ENCODE assay signal across 21 cellular contexts in genomic region chr6:53694800-53695394, GRCh38. TPM values are rescaled to one million over a fixed set of nuclear protein-coding genes. Genes with fewer than 3 reads are reported as not detected.
DNase-seq lines count a peak whose midpoint lies in the region; ATAC-seq, FAIRE-seq and TF ChIP-seq lines count a peak whose summit lies in the region.
"Had no signal": no experiment of that assay in that cellular context is flagged by ENCODE, and none has a peak within 500 bp of the region (broad histone marks: within the 10 kb centered on the region; RNA-seq: fewer than 3 reads in every experiment).

No MANE protein-coding gene starts in this region.

- peak overlapping the region; percentile 23 for H3K27ac Mint-ChIP-seq in astrocyte (ENCODE audit: unreplicated experiment)
- H3K27ac Mint-ChIP-seq: CD4-positive, CD25-positive, alpha-beta regulatory T cell; GM23338 had no signal

- no peaks in the 10 kb centered on the region for H3K79me2 ChIP-seq in astrocyte (ENCODE audit: insufficient read depth, low read length)

- no peak overlapping the region for H2AFZ ChIP-seq in astrocyte (ENCODE audit: low read depth, low read length)
- H2AFZ ChIP-seq: GM23338 had no signal

- H3K9me3 ChIP-seq in cardiac muscle cell (ENCODE audit: low read depth) (no peaks in the 10 kb centered on the region), left ventricle myocardium inferior (replicated peaks) (no peaks in the 10 kb centered on the region), astrocyte (ENCODE audit: insufficient read depth, low read depth, low read length) (no peaks in the 10 kb centered on the region), prostate gland (no peaks in the 10 kb centered on the region), WERI-Rb-1 (ENCODE audit: severe bottlenecking) (no peaks in the 10 kb centered on the region), psoas muscle (no peaks in the 10 kb centered on the region)

- H3K4me1 Mint-ChIP-seq in astrocyte (ENCODE audit: low read depth, unreplicated experiment), result no peaks in the 10 kb centered on the region
- H3K4me1 Mint-ChIP-seq: H9 had no signal

- TF ChIP-seq CTCF in cardiac muscle cell (IDR thresholded peaks at IDR 0.05; ENCODE audit: low read depth, low read length) (no peak), left ventricle myocardium inferior (IDR thresholded peaks at IDR 0.05; ENCODE audit: borderline replicate concordance) (no peak), astrocyte (IDR thresholded peaks at IDR 0.05; ENCODE audit: insufficient read depth, low read depth, low read length) (no peak), prostate gland (IDR thresholded peaks at IDR 0.05) (no peak), WERI-Rb-1 (IDR thresholded peaks at IDR 0.05; ENCODE audit: low read depth, low read length) (no peak), psoas muscle (IDR thresholded peaks at IDR 0.05) (no peak)

- no peak overlapping the region for H3K4me3 Mint-ChIP-seq in astrocyte (ENCODE audit: unreplicated experiment)
- H3K4me3 Mint-ChIP-seq: CD4-positive, CD25-positive, alpha-beta regulatory T cell; GM23338; H9 had no signal

- H3K27ac ChIP-seq in cardiac muscle cell, result peak overlapping the region; percentile 95
- no peak overlapping the region for H3K27ac ChIP-seq in left ventricle myocardium inferior (replicated peaks)
- H3K27ac ChIP-seq in astrocyte (ENCODE audit: low read depth, low read length), result no peak overlapping the region
- H3K27ac ChIP-seq in prostate gland, result peak overlapping the region; percentile 21 to 48
- no peak overlapping the region for H3K27ac ChIP-seq in WERI-Rb-1
- H3K27ac ChIP-seq in psoas muscle, result no peak overlapping the region

- peaks cover 1% of the 10 kb centered on the region for H3K36me3 Mint-ChIP-seq in astrocyte (ENCODE audit: low read depth, unreplicated experiment)
- H3K36me3 Mint-ChIP-seq: CD4-positive, CD25-positive, alpha-beta regulatory T cell had no signal

- H3K27me3 ChIP-seq in cardiac muscle cell (no peaks in the 10 kb centered on the region), left ventricle myocardium inferior (ENCODE audit: low read depth) (no peaks in the 10 kb centered on the region), astrocyte (ENCODE audit: insufficient read depth, low read length) (no peaks in the 10 kb centered on the region), prostate gland (replicated peaks; ENCODE audit: insufficient read depth) (no peaks in the 10 kb centered on the region), WERI-Rb-1 (ENCODE audit: insufficient read depth, low read depth, severe bottlenecking) (no peaks in the 10 kb centered on the region), psoas muscle (ENCODE audit: insufficient read depth in 3 of 3, low read length in 2 of 3) (no peaks in the 10 kb centered on the region)

- FAIRE-seq in astrocyte (lab: Jason Lieb, UNC) (no peak), urothelium cell line (lab: Jason Lieb, UNC) (peak; percentile 27)
- FAIRE-seq: D721Med had no signal

- H3K36me3 ChIP-seq in cardiac muscle cell (no peaks in the 10 kb centered on the region), left ventricle myocardium inferior (no peaks in the 10 kb centered on the region), astrocyte (ENCODE audit: insufficient read depth, low read length) (no peaks in the 10 kb centered on the region), prostate gland (no peaks in the 10 kb centered on the region), WERI-Rb-1 (no peaks in the 10 kb centered on the region), psoas muscle (ENCODE audit: insufficient read depth in 1 of 2, low read depth in 1 of 2) (no peaks in the 10 kb centered on the region)

- H3K27me3 Mint-ChIP-seq in astrocyte (ENCODE audit: low read depth, unreplicated experiment), result peaks cover 19% of the 10 kb centered on the region

- ATAC-seq in HG03095 (IDR thresholded peaks at IDR 0.05; ENCODE audit: unreplicated experiment) (no peak), psoas muscle (no peak)
- ATAC-seq: GM23338 had no signal

- no peaks in the 10 kb centered on the region for H4K20me1 ChIP-seq in astrocyte (ENCODE audit: insufficient read depth, low read length)

- DNase-seq in cardiac muscle cell (ENCODE audit: low read depth in 1 of 2, low spot score in 1 of 2) (peak in 1 of 2 donors; percentile 36), left ventricle myocardium inferior (no peak), astrocyte (ENCODE audit: low read depth) (no peak), prostate gland (ENCODE audit: low spot score) (no peak), urothelium cell line (ENCODE audit: low spot score) (no peak), WERI-Rb-1 (no peak), psoas muscle (no peak)
- DNase-seq: CD4-positive, CD25-positive, alpha-beta regulatory T cell; H9; NCI-H1048; NCI-H187; NCI-H2081 treated with DMSO at 0.1 percent for 48 hours; NCI-H2171; NCI-H226; NCI-H510A; Right ventricle myocardium superior; RPMI8226 had no signal

- H3K4me2 ChIP-seq in astrocyte (ENCODE audit: low read length), result no peak overlapping the region
- H3K4me2 ChIP-seq: GM23338 had no signal

- peaks cover 1% of the 10 kb centered on the region for H3K9me3 Mint-ChIP-seq in astrocyte (ENCODE audit: unreplicated experiment)
- H3K9me3 Mint-ChIP-seq: CD4-positive, CD25-positive, alpha-beta regulatory T cell; GM23338; H9 had no signal

- intact Hi-C loops in left ventricle myocardium inferior (cut with micrococcal nuclease), result no loop called here
- intact Hi-C loops in prostate gland (cut with DNase I), result no loop called here
- intact Hi-C loops in psoas muscle (cut with DNase I), result loop anchor here in 1 of 2 donors (2.0 kb wide), 1 partner anchor 24 kb away; no protein-coding TSS in a partner anchor

- no peak overlapping the region for H3K9ac ChIP-seq in astrocyte (ENCODE audit: low read length)

- whole genome bisulfite sequencing in prostate gland, result 72% methylated on average over 7 of the region's 7 CpGs
- WGBS in psoas muscle, 3 donors, result 75 to 93% (median 77%) methylated on average over 7 of the region's 7 CpGs

- TF ChIP-seq POLR2A in prostate gland (IDR thresholded peaks at IDR 0.05), result no peak

- H3K4me1 ChIP-seq in cardiac muscle cell (ENCODE audit: low read depth) (peaks cover 47% of the 10 kb centered on the region), left ventricle myocardium inferior (peaks cover 34% of the 10 kb centered on the region), astrocyte (ENCODE audit: insufficient read depth, low read length) (no peaks in the 10 kb centered on the region), prostate gland (replicated peaks) (no peaks in the 10 kb centered on the region), psoas muscle (peaks cover 26% of the 10 kb centered on the region)

- H3K4me3 ChIP-seq in cardiac muscle cell, result no peak overlapping the region
- no peak overlapping the region for H3K4me3 ChIP-seq in left ventricle myocardium inferior
- no peak overlapping the region for H3K4me3 ChIP-seq in astrocyte (ENCODE audit: insufficient read depth, low read depth, low read length)
- H3K4me3 ChIP-seq in prostate gland, result no peak overlapping the region
- no peak overlapping the region for H3K4me3 ChIP-seq in WERI-Rb-1 (ENCODE audit: low read depth, low read length)
- no peak overlapping the region for H3K4me3 ChIP-seq in psoas muscle
- H3K4me3 ChIP-seq: GM23338 had no signal

RNA-seq across cellular contexts. Expression of gene KLHL31, which starts 29.3 kb away (rescaled TPM):
- total RNA-seq in cardiac muscle cell, result 37.7 and 39.0 TPM in 2 replicates
- polyA plus RNA-seq in cardiac muscle cell, result 11.2 and 12.1 TPM in 2 replicates
- 299 TPM for total RNA-seq in left ventricle myocardium inferior
- total RNA-seq in astrocyte, result 0.19 and 0.36 TPM in 2 replicates
- under 1 TPM; 0.64 to 0.91 TPM for total RNA-seq in prostate gland
- 100 to 1,000 TPM in 1 of 4 donors, 10 to 100 TPM in 3; 40.9 to 213 (median 73.2) TPM for total RNA-seq in psoas muscle
- polyA plus RNA-seq in psoas muscle, result 10 to 100 TPM in 1 of 3 donors, 1 to 10 TPM in 2; 5.1 to 22.9 (median 8.2) TPM
- total RNA-seq: A172; CD4-positive, CD25-positive, alpha-beta regulatory T cell had no signal
- polyA plus RNA-seq: CD4-positive, CD25-positive, alpha-beta regulatory T cell had no signal

Comparison
In these comparisons a context has a peak if more than half of its experiments do, and no peak if none do; other contexts are left out.
1. H3K27ac ChIP-seq: peak in cardiac muscle cell (single experiment) and prostate gland (2 of 2); none in left ventricle myocardium inferior (single experiment), astrocyte (single experiment), WERI-Rb-1 (single experiment) and psoas muscle (single experiment).
2. RNA of gene KLHL31, which starts 29.3 kb away (total RNA-seq): 299 TPM in left ventricle myocardium inferior (single experiment), 40.9 to 213 TPM in psoas muscle and 37.7 to 39.0 TPM in cardiac muscle cell; 0.64 to 0.91 TPM in prostate gland and 0.19 to 0.36 TPM in astrocyte; every median in the first group is over 10 times any median in the second.